Comparison of ENCODE assay signal across 1 cellular context in the genomic region with DNA sequence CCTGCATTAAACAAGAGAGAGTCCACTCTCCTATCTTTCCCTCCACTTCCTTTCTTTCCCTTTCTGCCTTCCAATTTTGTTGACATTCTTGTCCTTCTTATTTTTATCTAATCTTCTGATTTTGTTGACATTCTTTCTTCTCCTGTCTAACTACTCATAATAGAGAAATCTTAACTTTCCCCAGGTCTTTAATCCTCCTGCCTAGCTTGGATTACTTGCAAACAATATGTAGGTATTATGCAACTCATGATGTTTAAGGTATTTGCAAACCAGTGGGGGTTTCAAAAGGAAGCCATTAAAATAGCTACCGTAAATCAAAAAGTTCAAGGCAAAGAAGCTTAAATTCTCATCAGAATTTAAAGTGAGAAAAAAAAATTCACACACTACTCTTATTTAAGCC.
A peak's percentile ranks its signal among the peaks of the same experiment; 100 is the strongest.
TF ChIP-seq lines count a peak whose summit lies in the region.

No MANE protein-coding gene starts in this region.

TF ChIP-seq in IMR-90, 13 proteins besides CTCF, POLR2A, EP300 and RAD21:
- TF ChIP-seq CEBPB (IDR thresholded peaks at IDR 0.05; ENCODE audit: low read depth, low read length): peak; percentile 36; the same call in 1 of the 2 replicates
- no peak for TF ChIP-seq RCOR1 (IDR thresholded peaks at IDR 0.05; ENCODE audit: insufficient replicate concordance, low read length)
- TF ChIP-seq, protein P1, sequence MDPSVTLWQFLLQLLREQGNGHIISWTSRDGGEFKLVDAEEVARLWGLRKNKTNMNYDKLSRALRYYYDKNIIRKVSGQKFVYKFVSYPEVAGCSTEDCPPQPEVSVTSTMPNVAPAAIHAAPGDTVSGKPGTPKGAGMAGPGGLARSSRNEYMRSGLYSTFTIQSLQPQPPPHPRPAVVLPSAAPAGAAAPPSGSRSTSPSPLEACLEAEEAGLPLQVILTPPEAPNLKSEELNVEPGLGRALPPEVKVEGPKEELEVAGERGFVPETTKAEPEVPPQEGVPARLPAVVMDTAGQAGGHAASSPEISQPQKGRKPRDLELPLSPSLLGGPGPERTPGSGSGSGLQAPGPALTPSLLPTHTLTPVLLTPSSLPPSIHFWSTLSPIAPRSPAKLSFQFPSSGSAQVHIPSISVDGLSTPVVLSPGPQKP (IDR thresholded peaks at IDR 0.05; ENCODE audit: borderline replicate concordance, low read depth, low read length): no peak
